Comparison of ENCODE assay signal across 8 cellular contexts in genomic region chr3:183636221-183637105, GRCh38. TPM values are rescaled to one million over a fixed set of nuclear protein-coding genes. Genes with fewer than 3 reads are reported as not detected.
DNase-seq lines count a peak whose midpoint lies in the region; ATAC-seq and TF ChIP-seq lines count a peak whose summit lies in the region.

No MANE protein-coding gene starts in this region.

- no peak for TF ChIP-seq CTCF in colonic mucosa (IDR thresholded peaks at IDR 0.05)

- peaks cover 49% of the 10 kb centered on the region for H4K20me1 ChIP-seq in BLaER1

- peak; percentile 99 for DNase-seq in NCI-H524 treated with DMSO at 0.1 percent for 48 hours (lab: John Stamatoyannopoulos, UW)
- peak; percentile 94 for DNase-seq in activated CD4-positive, alpha-beta T cell treated with anti-CD3 and anti-CD28 coated beads for 48 hours
- peak; percentile 97 for DNase-seq in colonic mucosa
- peak; percentile 96 for DNase-seq in kidney tubule cell (ENCODE audit: low spot score)
- peak; percentile 68 to 76 for DNase-seq in stimulated activated CD4-positive, alpha-beta T cell treated with anti-CD3 and anti-CD28 coated beads, Interleukin-1b, Interleukin-23, amount 100 ng/mL, for 1 hour (ENCODE audit: low read depth in 2 of 2)

- H3K9ac ChIP-seq in BLaER1 (peak overlapping the region; percentile 96), colonic mucosa (ENCODE audit: low read depth in 2 of 2, low read length in 2 of 2) (peak overlapping the region; percentile 93 to 97)

- peaks cover 18% of the 10 kb centered on the region; the same call in 1 of the 2 replicates for H3K36me3 ChIP-seq in BLaER1
- no peaks in the 10 kb centered on the region for H3K36me3 ChIP-seq in colonic mucosa

- peak overlapping the region; percentile 97 for H3K27ac ChIP-seq in BLaER1
- H3K27ac ChIP-seq in colonic mucosa, result peak overlapping the region; percentile 99

- ATAC-seq in GM19324 (IDR thresholded peaks at IDR 0.05; ENCODE audit: low FRiP score, unreplicated experiment) (peak; percentile 82), HG03460 (IDR thresholded peaks at IDR 0.05; ENCODE audit: unreplicated experiment) (peak; percentile 80)

- H3K27me3 ChIP-seq in BLaER1 (no peaks in the 10 kb centered on the region), colonic mucosa (no peaks in the 10 kb centered on the region)

- H3K9me3 ChIP-seq in BLaER1 (peaks cover 3% of the 10 kb centered on the region; the same call in 1 of the 2 replicates), colonic mucosa (no peaks in the 10 kb centered on the region)

- H3K4me2 ChIP-seq in BLaER1, result peak overlapping the region; percentile 92

- H3K4me3 ChIP-seq in BLaER1 (peak overlapping the region; percentile 95), colonic mucosa (peak overlapping the region; percentile 92)

- intact Hi-C loops in colonic mucosa (cut with DNase I), result no loop called here

- H3K4me1 ChIP-seq in BLaER1 (peaks cover 23% of the 10 kb centered on the region), colonic mucosa (peaks cover 3% of the 10 kb centered on the region)

RNA-seq across cellular contexts. Expression of gene KLHL24, which starts 1.0 kb away (rescaled TPM):
- 10 to 100 TPM; 25.1 to 64.2 TPM for total RNA-seq in colonic mucosa

Comparison
In these comparisons a context has a peak if more than half of its experiments do, and no peak if none do; other contexts are left out.
1. Peak in every context shown above with its lines: DNase-seq, ATAC-seq, H3K4me3 ChIP-seq and H3K27ac ChIP-seq.